Comparison of ENCODE assay signal across 27 cellular contexts in the genomic region with DNA sequence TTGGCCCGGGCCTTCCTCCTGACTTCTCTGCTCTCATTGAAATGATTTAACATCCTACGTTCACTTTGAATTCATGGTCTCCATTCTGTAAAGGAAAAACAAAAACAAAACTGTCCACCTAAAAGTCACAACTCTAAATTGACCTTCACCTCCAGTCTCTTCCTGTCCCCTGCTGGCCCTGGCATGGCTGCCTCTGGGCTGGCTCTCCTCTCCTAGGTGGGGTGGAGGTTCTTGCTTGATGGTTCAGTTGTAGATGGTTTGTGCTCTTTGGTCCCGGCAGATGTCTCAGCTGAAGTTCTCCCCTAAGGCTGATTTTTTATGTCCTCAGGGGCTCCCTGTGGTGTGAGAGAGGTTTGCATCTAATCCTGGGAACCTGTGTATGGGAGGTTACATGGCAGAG.
"Had no signal": no experiment of that assay in that cellular context is flagged by ENCODE, and none has a peak within 500 bp of the region (broad histone marks: within the 10 kb centered on the region; RNA-seq: fewer than 3 reads in every experiment).

No MANE protein-coding gene starts in this region.

- H3K9me3 ChIP-seq: gastrocnemius medialis, left ventricle myocardium inferior, stomach, suprapubic skin, tibial artery had no signal

- H3K27ac ChIP-seq: brain microvascular endothelial cell, gastrocnemius medialis, left ventricle myocardium inferior, neural progenitor cell, stomach, suprapubic skin, tibial artery had no signal

- H3K4me2 ChIP-seq: neural progenitor cell had no signal

- ATAC-seq: activated CD8-positive, alpha-beta memory T cell treated with anti-CD3 and anti-CD28 coated beads, Interleukin-2, amount 10 ng/mL, durations not matched to agents 7 days and 5 days; activated CD8-positive, alpha-beta T cell treated with anti-CD3 and anti-CD28 coated beads, Interleukin-2, amount 10 ng/mL, durations not matched to agents 7 days and 5 days; activated T-cell treated with anti-CD3 and anti-CD28 coated beads, Interleukin-2, amount 50 U/mL, for 72 hours; gastrocnemius medialis; naive thymus-derived CD8-positive, alpha-beta T cell; right cardiac atrium; stimulated activated naive B cell treated with anti-CD40 and anti-IgM and Interleukin-4, amounts not matched to agents 10 μg/mL and 1 μg/mL and 100 μg/mL, for 72 hours had no signal

- H3K4me1 Mint-ChIP-seq: activated B cell treated with CpG ODN at 0.5 μM for 24 hours; activated CD8-positive, alpha-beta memory T cell treated with anti-CD3 and anti-CD28 coated beads, Interleukin-2, amount 10 ng/mL, durations not matched to agents 7 days and 5 days; central memory CD8-positive, alpha-beta T cell; naive thymus-derived CD8-positive, alpha-beta T cell; stimulated activated naive B cell treated with anti-CD40 and anti-IgM and Interleukin-4, amounts not matched to agents 10 μg/mL and 1 μg/mL and 100 μg/mL, for 72 hours had no signal

- H3K36me3 Mint-ChIP-seq: activated CD8-positive, alpha-beta memory T cell treated with anti-CD3 and anti-CD28 coated beads, Interleukin-2, amount 10 ng/mL, durations not matched to agents 7 days and 5 days; naive thymus-derived CD8-positive, alpha-beta T cell; neural progenitor cell; stimulated activated naive B cell treated with anti-CD40 and anti-IgM and Interleukin-4, amounts not matched to agents 10 μg/mL and 1 μg/mL and 100 μg/mL, for 72 hours had no signal

- H3K27ac Mint-ChIP-seq: activated B cell treated with CpG ODN at 0.5 μM for 24 hours; activated CD8-positive, alpha-beta memory T cell treated with anti-CD3 and anti-CD28 coated beads, Interleukin-2, amount 10 ng/mL, durations not matched to agents 7 days and 5 days; activated CD8-positive, alpha-beta T cell treated with anti-CD3 and anti-CD28 coated beads, Interleukin-2, amount 10 ng/mL, durations not matched to agents 7 days and 5 days; activated T-cell treated with anti-CD3 and anti-CD28 coated beads, Interleukin-2, amount 50 U/mL, for 72 hours; dendritic cell treated with granulocyte-macrophage colony-stimulating factor and Interleukin-4, amounts not matched to agents 40 ng/mL and 50 ng/mL, for 4 days; naive thymus-derived CD8-positive, alpha-beta T cell; neural progenitor cell; stimulated activated naive B cell treated with anti-CD40 and anti-IgM and Interleukin-4, amounts not matched to agents 10 μg/mL and 1 μg/mL and 100 μg/mL, for 72 hours; T-helper 2 cell treated with Interferon-gamma antibody and Interleukin-4, amounts not matched to agents 5 μg/mL and 100 μg/mL, for 36 hours had no signal

- DNase-seq: activated B cell treated with CpG ODN at 0.5 μM for 24 hours; activated CD4-positive, alpha-beta T cell treated with anti-CD3 and anti-CD28 coated beads, Interleukin-2, amount 50 U/mL, for 1 hour; activated CD8-positive, alpha-beta memory T cell treated with anti-CD3 and anti-CD28 coated beads, Interleukin-2, amount 10 ng/mL, durations not matched to agents 7 days and 5 days; activated CD8-positive, alpha-beta T cell treated with anti-CD3 and anti-CD28 coated beads, Interleukin-2, amount 10 ng/mL, durations not matched to agents 7 days and 5 days; activated gamma-delta T cell treated with Interleukin-2 at 50 U/mL for 16 hours; activated naive CD4-positive, alpha-beta T cell treated with anti-CD3 and anti-CD28 coated beads, Interleukin-2, amount 50 U/mL, for 16 hours; activated T-cell treated with anti-CD3 and anti-CD28 coated beads, Interleukin-2, amount 50 U/mL, for 72 hours; amniotic stem cell; brain microvascular endothelial cell; gastrocnemius medialis; glutamatergic neuron; left ventricle myocardium inferior; naive thymus-derived CD8-positive, alpha-beta T cell; occipital lobe; posterior cingulate gyrus; right cardiac atrium; stimulated activated CD4-positive, alpha-beta T cell treated with anti-CD3 and anti-CD28 coated beads, Interleukin-15, amount 100 ng/mL, for 24 hours; stimulated activated CD4-positive, alpha-beta T cell treated with anti-CD3 and anti-CD28 coated beads, Interleukin-2, amount 100 ng/mL, for 24 hours; stimulated activated naive B cell treated with anti-CD40 and anti-IgM and Interleukin-4, amounts not matched to agents 10 μg/mL and 1 μg/mL and 100 μg/mL, for 72 hours; stomach; T-helper 1 cell had no signal

- H3K36me3 ChIP-seq: brain microvascular endothelial cell, gastrocnemius medialis, left ventricle myocardium inferior, neural progenitor cell, stomach, suprapubic skin, tibial artery had no signal

- H2AFZ ChIP-seq: neural progenitor cell had no signal

- H3K4me3 ChIP-seq: gastrocnemius medialis, left ventricle myocardium inferior, neural progenitor cell, stomach, suprapubic skin, tibial artery had no signal

- H3K4me3 Mint-ChIP-seq: activated B cell treated with CpG ODN at 0.5 μM for 24 hours; activated CD8-positive, alpha-beta memory T cell treated with anti-CD3 and anti-CD28 coated beads, Interleukin-2, amount 10 ng/mL, durations not matched to agents 7 days and 5 days; activated CD8-positive, alpha-beta T cell treated with anti-CD3 and anti-CD28 coated beads, Interleukin-2, amount 10 ng/mL, durations not matched to agents 7 days and 5 days; activated T-cell treated with anti-CD3 and anti-CD28 coated beads, Interleukin-2, amount 50 U/mL, for 72 hours; central memory CD8-positive, alpha-beta T cell; dendritic cell treated with granulocyte-macrophage colony-stimulating factor and Interleukin-4, amounts not matched to agents 40 ng/mL and 50 ng/mL, for 4 days; naive thymus-derived CD8-positive, alpha-beta T cell; neural progenitor cell; stimulated activated naive B cell treated with anti-CD40 and anti-IgM and Interleukin-4, amounts not matched to agents 10 μg/mL and 1 μg/mL and 100 μg/mL, for 72 hours; T-helper 2 cell treated with Interferon-gamma antibody and Interleukin-4, amounts not matched to agents 5 μg/mL and 100 μg/mL, for 36 hours had no signal

- H3K9me3 Mint-ChIP-seq: activated B cell treated with CpG ODN at 0.5 μM for 24 hours; activated T-cell treated with anti-CD3 and anti-CD28 coated beads, Interleukin-2, amount 50 U/mL, for 72 hours; central memory CD8-positive, alpha-beta T cell; dendritic cell treated with granulocyte-macrophage colony-stimulating factor and Interleukin-4, amounts not matched to agents 40 ng/mL and 50 ng/mL, for 4 days; naive thymus-derived CD8-positive, alpha-beta T cell; neural progenitor cell; stimulated activated naive B cell treated with anti-CD40 and anti-IgM and Interleukin-4, amounts not matched to agents 10 μg/mL and 1 μg/mL and 100 μg/mL, for 72 hours; T-helper 2 cell treated with Interferon-gamma antibody and Interleukin-4, amounts not matched to agents 5 μg/mL and 100 μg/mL, for 36 hours had no signal

- H3K27me3 ChIP-seq: brain microvascular endothelial cell, gastrocnemius medialis, neural progenitor cell, stomach, tibial artery had no signal
